15 cellular contexts compared by ENCODE assay signal in genomic region chr3:86937306-86937791, GRCh38. TPM values are rescaled to one million over a fixed set of nuclear protein-coding genes. Genes with fewer than 3 reads are reported as not detected.
A peak's percentile ranks its signal among the peaks of the same experiment; 100 is the strongest.
DNase-seq lines count a peak whose midpoint lies in the region; ATAC-seq, FAIRE-seq and TF ChIP-seq lines count a peak whose summit lies in the region.
"Had no signal": no experiment of that assay in that cellular context is flagged by ENCODE, and none has a peak within 500 bp of the region (broad histone marks: within the 10 kb centered on the region; RNA-seq: fewer than 3 reads in every experiment).

No MANE protein-coding gene starts in this region.

- H3K4me1 ChIP-seq in SJSA1 (replicated peaks) (peaks cover 19% of the 10 kb centered on the region), muscle layer of colon (ENCODE audit: insufficient read depth, low read length) (peaks cover 6% of the 10 kb centered on the region), uterus (peaks cover 0 to 4% of the 10 kb centered on the region in 2 donors), HepG2 (ENCODE audit: insufficient read depth, low read length) (no peaks in the 10 kb centered on the region)
- H3K4me1 ChIP-seq: Peyer's patch had no signal

- no peak overlapping the region for H2AFZ ChIP-seq in HepG2 (ENCODE audit: low read length)

- TF ChIP-seq RAD21 in HepG2 (CRISPR knock-in tag; IDR thresholded peaks at IDR 0.05) = no peak

- intact Hi-C loops in uterus (cut with DNase I; ENCODE audit: low total_unique reads) (no loop called here), dorsolateral prefrontal cortex (cut with DNase I) (no loop called here), HepG2 (cut with micrococcal nuclease; ENCODE audit: unreplicated experiment) (no loop called here)

- TF ChIP-seq CTCF in fibroblast of the aortic adventitia (IDR thresholded peaks at IDR 0.05; ENCODE audit: insufficient read depth, low read length) (no peak), uterus (IDR thresholded peaks at IDR 0.05) (no peak), dorsolateral prefrontal cortex (IDR thresholded peaks at IDR 0.05 in 54 of 56, conservative IDR thresholded peaks at IDR 0.05 in 2 of 56; ENCODE audit: low read depth in 1 of 56, partially characterized antibody in 56 of 56) (no peak), HepG2 (CRISPR knock-in tag; IDR thresholded peaks at IDR 0.05) (no peak)

- in situ Hi-C loops in KBM-7 (cut with MboI; ENCODE audit: low pct_unique_long_range_greater_than_20kb, low sequenced_read_pairs) (no loop called here), HepG2 (cut with HindIII; ENCODE audit: extremely low pct_ligation_motif_present, low pct_unique_long_range_greater_than_20kb) (no loop called here)

- no peaks in the 10 kb centered on the region for H4K20me1 ChIP-seq in HepG2 (ENCODE audit: insufficient read depth, low read length)

- no TSS peak for BruUV-seq in HepG2 (replicated peaks; lab: Mats Ljungman, UMichigan)

- H3K9me3 ChIP-seq in SJSA1 (replicated peaks) = no peaks in the 10 kb centered on the region
- H3K9me3 ChIP-seq in muscle layer of colon (ENCODE audit: low read length) = no peaks in the 10 kb centered on the region
- H3K9me3 ChIP-seq in uterus = no peaks in the 10 kb centered on the region
- H3K9me3 ChIP-seq in HepG2 (ENCODE audit: low read length) = no peaks in the 10 kb centered on the region
- H3K9me3 ChIP-seq: Peyer's patch, tibial nerve had no signal

- DNase-seq in SJSA1 (ENCODE audit: low read depth in 1 of 2, low spot score in 2 of 2) = peak in 1 of 2 experiments; percentile 35
- DNase-seq in fibroblast of the aortic adventitia (ENCODE audit: low read depth) = peak; percentile 95
- peak; percentile 24 to 40 for DNase-seq in uterus
- no peak for DNase-seq in dorsolateral prefrontal cortex
- no peak for DNase-seq in KBM-7
- no peak for DNase-seq in HepG2 (ENCODE audit: low spot score)
- DNase-seq: dermis blood vessel endothelial cell, DMS79, nucleus accumbens, Peyer's patch had no signal

- POLR2A ChIA-PET in HepG2 (lab: Yijun Ruan, JAX) = no interaction called here

- ATAC-seq in HG02642 (IDR thresholded peaks at IDR 0.05; ENCODE audit: poor library complexity, unreplicated experiment) (no peak), HepG2 (no peak)

- H3K36me3 ChIP-seq in SJSA1 (peaks cover 5% of the 10 kb centered on the region), muscle layer of colon (ENCODE audit: insufficient read depth, low read length) (no peaks in the 10 kb centered on the region), uterus (no peaks in the 10 kb centered on the region), HepG2 (replicated peaks in 1 of 2; ENCODE audit: control insufficient read depth in 1 of 2, insufficient read depth in 2 of 2, low read length in 2 of 2) (no peaks in the 10 kb centered on the region)
- H3K36me3 ChIP-seq: Peyer's patch had no signal

- WGBS in HepG2 (ENCODE audit: low lambda C conversion rate) = 15% methylated on average over 6 of the region's 6 CpGs

- TF ChIP-seq EP300 in HepG2 (IDR thresholded peaks at IDR 0.05; ENCODE audit: low read depth in 2 of 2, low read length in 2 of 2) (no peak), HepG2 (CRISPR knock-in tag; IDR thresholded peaks at IDR 0.05; ENCODE audit: borderline replicate concordance) (no peak)

- TF ChIP-seq POLR2A in uterus (IDR thresholded peaks at IDR 0.05) (no peak), HepG2 (IDR thresholded peaks at IDR 0.05; ENCODE audit: insufficient read depth in 1 of 2, low read depth in 2 of 2, low read length in 2 of 2) (no peak)

- no peak for FAIRE-seq in HepG2 (lab: Jason Lieb, UNC)

- H3K27ac ChIP-seq in SJSA1 (peak overlapping the region; percentile 34; the same call in 1 of the 2 replicates), muscle layer of colon (ENCODE audit: low read depth, low read length) (peak overlapping the region; percentile 35), uterus (peak overlapping the region; percentile 5 to 21), dorsolateral prefrontal cortex (no peak overlapping the region), HepG2 (ENCODE audit: extremely low read length, insufficient read depth, low read length) (no peak overlapping the region)
- H3K27ac ChIP-seq: Peyer's patch, VCaP had no signal

- no peak overlapping the region for H3K4me2 ChIP-seq in HepG2 (ENCODE audit: low read depth, low read length)

- H3K4me3 ChIP-seq in SJSA1 (no peak overlapping the region), fibroblast of the aortic adventitia (ENCODE audit: low read depth, low read length) (no peak overlapping the region), muscle layer of colon (ENCODE audit: low read depth in 1 of 2, low read length in 2 of 2) (no peak overlapping the region), uterus (no peak overlapping the region), dorsolateral prefrontal cortex (no peak overlapping the region), HepG2 (replicated peaks in 1 of 3; ENCODE audit: insufficient read depth in 1 of 3, low read depth in 2 of 3, low read length in 3 of 3) (no peak overlapping the region)
- H3K4me3 ChIP-seq: Peyer's patch, tibial nerve had no signal

- no peaks in the 10 kb centered on the region for H3K27me3 ChIP-seq in SJSA1 (replicated peaks)
- no peaks in the 10 kb centered on the region for H3K27me3 ChIP-seq in muscle layer of colon (ENCODE audit: control insufficient read depth in 1 of 2, insufficient read depth in 2 of 2, low read length in 2 of 2)
- no peaks in the 10 kb centered on the region for H3K27me3 ChIP-seq in uterus
- peaks cover 0 to 12% (median 0%) of the 10 kb centered on the region in 45 donors for H3K27me3 ChIP-seq in dorsolateral prefrontal cortex
- no peaks in the 10 kb centered on the region for H3K27me3 ChIP-seq in HepG2 (ENCODE audit: control insufficient read depth in 1 of 2, insufficient read depth in 2 of 2, low read length in 2 of 2)
- H3K27me3 ChIP-seq: Peyer's patch, tibial nerve had no signal

- CTCF ChIA-PET in HepG2 (lab: Yijun Ruan, JAX; ENCODE audit: low intra/inter-chr PET ratio, low total read pairs) = no interaction called here

- H3K9ac ChIP-seq in muscle layer of colon (ENCODE audit: low read length) = no peak overlapping the region
- no peak overlapping the region for H3K9ac ChIP-seq in HepG2 (ENCODE audit: insufficient read depth, low read depth, low read length)

- no peaks in the 10 kb centered on the region for H3K79me2 ChIP-seq in HepG2 (ENCODE audit: insufficient read depth, low read length)

TF ChIP-seq in HepG2, 621 proteins besides CTCF, POLR2A, EP300 and RAD21 (continues in another document):
- no peak for TF ChIP-seq ZNF773 (CRISPR knock-in tag; IDR thresholded peaks at IDR 0.05; ENCODE audit: borderline replicate concordance)
- TF ChIP-seq, protein P1, sequence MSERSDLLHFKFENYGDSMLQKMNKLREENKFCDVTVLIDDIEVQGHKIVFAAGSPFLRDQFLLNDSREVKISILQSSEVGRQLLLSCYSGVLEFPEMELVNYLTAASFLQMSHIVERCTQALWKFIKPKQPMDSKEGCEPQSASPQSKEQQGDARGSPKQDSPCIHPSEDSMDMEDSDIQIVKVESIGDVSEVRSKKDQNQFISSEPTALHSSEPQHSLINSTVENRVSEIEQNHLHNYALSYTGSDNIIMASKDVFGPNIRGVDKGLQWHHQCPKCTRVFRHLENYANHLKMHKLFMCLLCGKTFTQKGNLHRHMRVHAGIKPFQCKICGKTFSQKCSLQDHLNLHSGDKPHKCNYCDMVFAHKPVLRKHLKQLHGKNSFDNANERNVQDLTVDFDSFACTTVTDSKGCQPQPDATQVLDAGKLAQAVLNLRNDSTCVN (CRISPR knock-in tag; IDR thresholded peaks at IDR 0.05; ENCODE audit: borderline replicate concordance) = no peak
- TF ChIP-seq, protein P2, sequence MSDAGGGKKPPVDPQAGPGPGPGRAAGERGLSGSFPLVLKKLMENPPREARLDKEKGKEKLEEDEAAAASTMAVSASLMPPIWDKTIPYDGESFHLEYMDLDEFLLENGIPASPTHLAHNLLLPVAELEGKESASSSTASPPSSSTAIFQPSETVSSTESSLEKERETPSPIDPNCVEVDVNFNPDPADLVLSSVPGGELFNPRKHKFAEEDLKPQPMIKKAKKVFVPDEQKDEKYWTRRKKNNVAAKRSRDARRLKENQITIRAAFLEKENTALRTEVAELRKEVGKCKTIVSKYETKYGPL (CRISPR knock-in tag; IDR thresholded peaks at IDR 0.05) = no peak

RNA-seq across cellular contexts. Expression of gene VGLL3, which starts 53.6 kb away (rescaled TPM):
- total RNA-seq in SJSA1 (2014; rRNA removed; shearing (Covaris generic)) = 11.3 and 17.1 TPM in 2 replicates
- total RNA-seq in fibroblast of the aortic adventitia (ENCODE audit: low replicate concordance) = 38.8 and 47.4 TPM in 2 replicates
- 10 to 100 TPM; 11.3 to 37.5 (median 20.9) TPM for total RNA-seq in uterus
- total RNA-seq in dorsolateral prefrontal cortex = 1 to 10 TPM in 45 of 120 experiments, under 1 TPM in 75; 0.12 to 4.9 (median 0.81) TPM
- 0.01 and 0.07 TPM in 2 replicates for total RNA-seq in HepG2 (2016; rRNA removed; fragmentation: Illumina TruSeq; extraction: Trizol)
- total RNA-seq in HepG2 (2016; cell fraction: cytosol; rRNA removed; fragmentation: Illumina TruSeq; extraction: Trizol; ENCODE audit: low read depth) = not detected in 2 replicates
- 0.01 and 0.02 TPM in 2 replicates for total RNA-seq in HepG2 (2016; cell fraction: insoluble cytoplasmic fraction; rRNA removed; fragmentation: Illumina TruSeq; extraction: Trizol)
- not detected in 2 replicates for total RNA-seq in HepG2 (2016; cell fraction: membrane; rRNA removed; fragmentation: Illumina TruSeq; extraction: Trizol)
- total RNA-seq in HepG2 (2016; cell fraction: nucleus; rRNA removed; fragmentation: Illumina TruSeq; extraction: Trizol) = 0.03 TPM in 1 of 2 replicates, not detected in the other
- 0.03 and 0.04 TPM in 2 replicates for polyA plus RNA-seq in HepG2 (2011; rRNA removed)
- 0.04 and 0.15 TPM in 2 replicates for polyA plus RNA-seq in HepG2 (2011; cell fraction: cytosol; rRNA removed)
- 0.10 and 0.11 TPM in 2 replicates for polyA plus RNA-seq in HepG2 (2011; cell fraction: nucleus; rRNA removed)
- not detected in 2 replicates for polyA plus RNA-seq in HepG2 (2012)
- not detected in 2 replicates for polyA plus RNA-seq in HepG2 (2016; cell fraction: cytosol; fragmentation: Illumina TruSeq; extraction: Trizol; ENCODE audit: low read depth)
- polyA plus RNA-seq in HepG2 (2016; cell fraction: insoluble cytoplasmic fraction; fragmentation: Illumina TruSeq; extraction: Trizol; ENCODE audit: low read depth) = 0.04 TPM in 1 of 2 replicates, not detected in the other
- polyA plus RNA-seq in HepG2 (2016; cell fraction: membrane; fragmentation: Illumina TruSeq; extraction: Trizol; ENCODE audit: low read depth) = not detected in 2 replicates
- polyA plus RNA-seq in HepG2 (2016; cell fraction: nucleus; fragmentation: Illumina TruSeq; extraction: Trizol; ENCODE audit: insufficient read depth, low read depth) = not detected in 2 replicates
- polyA minus RNA-seq in HepG2 (2011; rRNA and poly(A)+ RNA removed; ENCODE audit: low replicate concordance) = 1.1 and 259 TPM in 2 replicates
- 0.20 and 1.5 TPM in 2 replicates for polyA minus RNA-seq in HepG2 (2011; cell fraction: cytosol; rRNA and poly(A)+ RNA removed)
- 0.13 and 0.25 TPM in 2 replicates for polyA minus RNA-seq in HepG2 (2011; cell fraction: nucleus; rRNA and poly(A)+ RNA removed)
- total RNA-seq: activated T-helper 1 cell treated with anti-CD3 and anti-CD28 coated beads, Interleukin-12 subunit alpha, Interleukin-12 subunit beta, Interleukin-2, Interleukin-4 antibody, amounts not matched to agents 30 ng/mL and 10 ng/mL and 1 ng/mL, durations not matched to agents 14 hours and 24 hours and 36 hours had no signal

Comparison
In these comparisons a context has a peak if more than half of its experiments do, and no peak if none do; other contexts are left out.
1. DNase-seq: peak in fibroblast of the aortic adventitia (single experiment) and uterus (2 of 2); none in dorsolateral prefrontal cortex (0 of 10), KBM-7 (single experiment) and HepG2 (single experiment).
2. H3K27ac ChIP-seq: peak in SJSA1 (single experiment), muscle layer of colon (single experiment) and uterus (2 of 2); none in dorsolateral prefrontal cortex (0 of 59) and HepG2 (single experiment).